Comparison of ENCODE assay signal across 1 cellular context in the genomic region with DNA sequence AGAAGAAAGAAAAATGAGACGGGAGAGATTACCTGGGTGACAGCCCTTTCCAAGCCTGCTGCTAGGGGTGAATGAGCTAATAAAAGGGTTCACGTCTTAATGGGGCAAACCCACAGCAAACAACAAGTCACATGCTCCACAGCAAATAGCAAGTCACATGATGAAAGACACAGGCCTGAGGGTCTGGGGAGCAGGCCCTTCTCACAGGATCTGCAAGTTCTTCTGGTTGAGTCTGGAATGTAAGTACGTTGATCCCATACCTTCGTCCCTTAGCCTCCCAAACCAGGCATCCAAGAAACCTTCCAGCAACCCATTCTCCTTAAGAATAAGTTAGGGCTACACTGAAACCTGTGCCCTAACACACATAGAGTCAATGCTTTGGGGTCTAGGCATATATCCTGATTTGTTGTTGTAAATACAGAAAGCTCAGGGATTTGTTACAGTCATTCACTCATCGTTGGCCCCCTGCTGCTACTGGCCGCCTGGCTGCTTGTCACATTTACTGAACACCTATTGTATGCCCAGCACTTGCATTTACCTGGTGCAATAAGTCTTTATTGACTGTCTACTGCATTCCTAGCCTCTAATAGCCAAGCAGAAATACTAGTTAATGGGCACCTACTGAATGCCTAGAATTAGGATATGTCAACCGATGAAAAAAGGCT.
TF ChIP-seq lines count a peak whose summit lies in the region.

No MANE protein-coding gene starts in this region.

TF ChIP-seq in K562, 482 proteins besides CTCF, POLR2A, EP300 and RAD21:
- peak; percentile 26 for TF ChIP-seq TFE3 (CRISPR knock-in tag; IDR thresholded peaks at IDR 0.05)
- TF ChIP-seq ZNF436 (CRISPR knock-in tag; IDR thresholded peaks at IDR 0.05): no peak
